ENCODE assay signal across 8 cellular contexts in genomic region chr14:91059576-91060471, GRCh38. TPM values are rescaled to one million over a fixed set of nuclear protein-coding genes. Genes with fewer than 3 reads are reported as not detected.
DNase-seq lines count a peak whose midpoint lies in the region; ATAC-seq, FAIRE-seq and TF ChIP-seq lines count a peak whose summit lies in the region.

No MANE protein-coding gene starts in this region.

- peak in 1 of 2 experiments; percentile 41 for DNase-seq in A549 (ENCODE audit: low read depth in 1 of 2, low spot score in 1 of 2)
- peak; percentile 59 for DNase-seq in NCI-H510A (lab: John Stamatoyannopoulos, UW)
- DNase-seq in activated CD8-positive, alpha-beta memory T cell treated with anti-CD3 and anti-CD28 coated beads for 1 hour (ENCODE audit: extremely low read depth in 1 of 2, low read depth in 1 of 2) = peak; percentile 12 to 35
- DNase-seq in effector CD4-positive, alpha-beta T cell = peak; percentile 60
- peak; percentile 90 for DNase-seq in mesenteric fat pad (ENCODE audit: low spot score)
- DNase-seq in stimulated activated CD8-positive, alpha-beta memory T cell treated with anti-CD3 and anti-CD28 coated beads, Interleukin-2, amount 100 ng/mL, for 48 hours (ENCODE audit: low read depth in 2 of 2) = peak; percentile 30 to 31

- ATAC-seq in A549 (peak; percentile 60 to 67), GM18511 (IDR thresholded peaks at IDR 0.05; ENCODE audit: unreplicated experiment) (peak; percentile 26), HG03095 (IDR thresholded peaks at IDR 0.05; ENCODE audit: unreplicated experiment) (peak; percentile 15)

- CTCF ChIA-PET in A549 (lab: Yijun Ruan, JAX) = interaction anchor here (0.9 to 5.1 kb wide), 5 partner anchors 18 to 157 kb away, joined by 3 to 25 read pairs (median 6); no protein-coding TSS in a partner anchor

- no peak for FAIRE-seq in A549 (lab: Jason Lieb, UNC)

- no peak for TF ChIP-seq EP300 in A549 (IDR thresholded peaks at IDR 0.05)

- H3K9me3 ChIP-seq in A549 = no peaks in the 10 kb centered on the region

- peak; percentile 40; the same call in 2 of the 3 replicates for TF ChIP-seq CTCF in A549 (IDR thresholded peaks at IDR 0.05)

- peak overlapping the region; percentile 76 for H3K4me2 ChIP-seq in A549

- peak overlapping the region; percentile 67 for H3K4me3 ChIP-seq in A549

- POLR2A ChIA-PET in A549 (lab: Yijun Ruan, JAX) = interaction anchor here (1.1 to 2.0 kb wide), 2 partner anchors 90 to 113 kb away, joined by 4 to 8 read pairs; no protein-coding TSS in a partner anchor

- peak overlapping the region; percentile 73 to 91 for H3K27ac ChIP-seq in A549

- WGBS in A549 (ENCODE audit: missing lambda C conversion rate) = 3% methylated on average over 11 of the region's 88 CpGs

- H3K4me1 ChIP-seq in A549 = peaks cover 22% of the 10 kb centered on the region

- no peak for TF ChIP-seq POLR2A in A549 (IDR thresholded peaks at IDR 0.05; ENCODE audit: low read length)

- 0 out of 5 replicates have a peak, but pooled peaks of 1 of the 2 experiments have one; percentile 28 for TF ChIP-seq RAD21 in A549 (conservative IDR thresholded peaks at IDR 0.05 in 1 of 2, IDR thresholded peaks at IDR 0.05 in 1 of 2)

TF ChIP-seq in A549, 52 proteins besides CTCF, POLR2A, EP300 and RAD21:
- peak; percentile 98; the same call in 1 of the 2 replicates for TF ChIP-seq PHF8 (IDR thresholded peaks at IDR 0.05; ENCODE audit: borderline replicate concordance, low read depth)
- TF ChIP-seq SMC3 (IDR thresholded peaks at IDR 0.05) = peak; percentile 32; the same call in 2 of the 3 replicates
- no peak for TF ChIP-seq HOXB13 (CRISPR knock-in tag; IDR thresholded peaks at IDR 0.05; ENCODE audit: low read depth)
- no peak for TF ChIP-seq RNF2 (IDR thresholded peaks at IDR 0.05; ENCODE audit: borderline replicate concordance, low read depth)
- no peak for TF ChIP-seq MAFK (IDR thresholded peaks at IDR 0.05; ENCODE audit: partially characterized antibody)

RNA-seq across cellular contexts. Expression of gene RPS6KA5, which starts 0.6 kb away (rescaled TPM):
- polyA plus RNA-seq in A549 (2011; rRNA removed) (3.6 and 4.1 TPM in 2 replicates), A549 (2017; fragmentation: RNase III; extraction: RNeasy Plus Mini Kit Qiagen cat#74134 plus additional on column Dnase treatment) (2.2 to 3.2 TPM (median 3.0 TPM) in 3 replicates)
- polyA plus RNA-seq in A549 (2012; cell fraction: cytosol; rRNA removed) = 0.89 and 1.1 TPM in 2 replicates
- 0.74 and 1.1 TPM in 2 replicates for polyA plus RNA-seq in A549 (2012; cell fraction: nucleus; rRNA removed)
- 1.5 and 1.8 TPM in 2 replicates for polyA minus RNA-seq in A549 (2011; rRNA and poly(A)+ RNA removed)
- 3.2 TPM for total RNA-seq in mesenteric fat pad

RNA-seq across cellular contexts. Expression of gene DGLUCY, which starts 54.0 kb away (rescaled TPM):
- 14.4 and 17.9 TPM in 2 replicates for polyA plus RNA-seq in A549 (2011; rRNA removed)
- polyA plus RNA-seq in A549 (2012; cell fraction: cytosol; rRNA removed) = 13.3 and 15.7 TPM in 2 replicates
- polyA plus RNA-seq in A549 (2012; cell fraction: nucleus; rRNA removed) = 36.5 and 41.5 TPM in 2 replicates
- 17.5 to 19.4 TPM (median 18.2 TPM) in 3 replicates for polyA plus RNA-seq in A549 (2017; fragmentation: RNase III; extraction: RNeasy Plus Mini Kit Qiagen cat#74134 plus additional on column Dnase treatment)
- polyA minus RNA-seq in A549 (2011; rRNA and poly(A)+ RNA removed) = 25.3 and 26.0 TPM in 2 replicates
- total RNA-seq in mesenteric fat pad = 41.1 TPM
